Comparison of ENCODE assay signal across 8 cellular contexts in the genomic region with DNA sequence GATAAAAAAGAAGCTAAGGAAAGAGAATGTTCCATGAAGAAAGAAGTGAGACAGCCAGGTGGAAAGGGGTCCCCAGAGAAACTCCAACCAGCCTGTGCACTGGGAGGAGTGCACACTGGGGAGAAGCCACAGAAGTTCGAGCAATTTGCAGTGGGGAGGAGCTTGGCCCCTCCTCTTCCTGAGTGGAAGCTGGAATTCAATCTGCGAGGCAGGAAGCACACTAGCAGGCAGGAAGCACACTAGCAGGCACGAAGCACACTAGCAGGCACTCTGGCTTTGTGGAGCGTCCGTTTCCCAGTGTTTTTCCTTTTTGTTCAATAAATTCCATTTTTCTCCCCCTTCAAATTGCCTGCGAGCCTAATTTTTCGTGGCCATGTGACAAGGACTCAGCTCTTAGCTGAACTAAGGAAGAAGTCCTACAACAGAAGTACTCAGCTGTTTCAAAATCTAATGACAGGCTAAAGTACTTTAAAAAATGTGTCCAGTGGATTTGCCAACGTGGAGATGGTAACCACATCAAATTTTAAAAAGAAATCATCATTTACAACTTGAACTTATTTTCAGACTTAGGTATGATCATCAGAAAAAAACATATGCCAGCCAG. TPM values are rescaled to one million over a fixed set of nuclear protein-coding genes. Genes with fewer than 3 reads are reported as not detected.
DNase-seq lines count a peak whose midpoint lies in the region; ATAC-seq and TF ChIP-seq lines count a peak whose summit lies in the region.

No MANE protein-coding gene starts in this region.

- H3K27ac ChIP-seq in right atrium auricular region (peak overlapping the region; percentile 52 to 75), spleen (peak overlapping the region; percentile 65 to 87 (median 82))

- H3K4me3 ChIP-seq in right atrium auricular region: peak overlapping the region in 1 of 2 donors; percentile 31
- H3K4me3 ChIP-seq in spleen: peak overlapping the region in 1 of 8 donors; percentile 39
- H3K4me3 ChIP-seq in Caco-2 (ENCODE audit: low read depth, low read length): no peak overlapping the region

- H3K9me3 ChIP-seq in right atrium auricular region (no peaks in the 10 kb centered on the region), spleen (no peaks in the 10 kb centered on the region), Caco-2 (no peaks in the 10 kb centered on the region)

- H3K27ac Mint-ChIP-seq in activated T-helper 2 cell treated with anti-CD3 and anti-CD28 coated beads, Interferon-gamma antibody, Interleukin-2, Interleukin-4, amounts not matched to agents 10 μg/mL and 5 μg/mL and 100 μg/mL, durations not matched to agents 14 hours and 24 hours and 36 hours: peak overlapping the region; percentile 74
- no peak overlapping the region for H3K27ac Mint-ChIP-seq in Caco-2 (ENCODE audit: unreplicated experiment)

- CTCF ChIA-PET in Caco-2 (lab: Charles Lee): no interaction called here

- H3K4me3 Mint-ChIP-seq in activated T-helper 2 cell treated with anti-CD3 and anti-CD28 coated beads, Interferon-gamma antibody, Interleukin-2, Interleukin-4, amounts not matched to agents 10 μg/mL and 5 μg/mL and 100 μg/mL, durations not matched to agents 14 hours and 24 hours and 36 hours (ENCODE audit: low read depth): no peak overlapping the region
- no peak overlapping the region for H3K4me3 Mint-ChIP-seq in Caco-2 (ENCODE audit: unreplicated experiment)

- no TSS peak for BruUV-seq in Caco-2 (replicated peaks; lab: Mats Ljungman, UMichigan)

- H3K9me3 Mint-ChIP-seq in activated T-helper 2 cell treated with anti-CD3 and anti-CD28 coated beads, Interferon-gamma antibody, Interleukin-2, Interleukin-4, amounts not matched to agents 10 μg/mL and 5 μg/mL and 100 μg/mL, durations not matched to agents 14 hours and 24 hours and 36 hours: no peaks in the 10 kb centered on the region
- no peaks in the 10 kb centered on the region for H3K9me3 Mint-ChIP-seq in Caco-2 (ENCODE audit: unreplicated experiment)

- ATAC-seq in HG02885 (IDR thresholded peaks at IDR 0.05; ENCODE audit: poor library complexity, unreplicated experiment): no peak

- H3K4me1 Mint-ChIP-seq in activated T-helper 2 cell treated with anti-CD3 and anti-CD28 coated beads, Interferon-gamma antibody, Interleukin-2, Interleukin-4, amounts not matched to agents 10 μg/mL and 5 μg/mL and 100 μg/mL, durations not matched to agents 14 hours and 24 hours and 36 hours (ENCODE audit: low read depth): peaks cover 4% of the 10 kb centered on the region
- no peaks in the 10 kb centered on the region for H3K4me1 Mint-ChIP-seq in Caco-2 (ENCODE audit: low read depth, unreplicated experiment)

- DNase-seq in HT1080 (ENCODE audit: low read depth): peak; percentile 40
- DNase-seq in activated T-helper 2 cell treated with anti-CD3 and anti-CD28 coated beads, Interferon-gamma antibody, Interleukin-2, Interleukin-4, amounts not matched to agents 10 μg/mL and 5 μg/mL and 100 μg/mL, durations not matched to agents 14 hours and 24 hours and 36 hours (ENCODE audit: low spot score): no peak
- peak; percentile 68 for DNase-seq in right atrium auricular region (ENCODE audit: low spot score)
- DNase-seq in spleen: peak; percentile 79
- no peak for DNase-seq in NCI-H82 treated with DMSO at 0.1 percent for 48 hours (lab: John Stamatoyannopoulos, UW; ENCODE audit: unreplicated experiment)
- DNase-seq in stimulated activated CD4-positive, alpha-beta T cell treated with anti-CD3 and anti-CD28 coated beads, Interleukin-2, amount 100 ng/mL, for 48 hours: no peak
- DNase-seq in Caco-2: no peak

- peak in 1 of 3 donors; percentile 48 for TF ChIP-seq POLR2A in spleen (IDR thresholded peaks at IDR 0.05)

- H3K27me3 ChIP-seq in right atrium auricular region: no peaks in the 10 kb centered on the region
- no peaks in the 10 kb centered on the region for H3K27me3 ChIP-seq in spleen (replicated peaks in 1 of 7)
- no peaks in the 10 kb centered on the region for H3K27me3 ChIP-seq in Caco-2 (replicated peaks; ENCODE audit: control insufficient read depth, insufficient read depth, low read length)

- intact Hi-C loops in activated T-helper 2 cell treated with anti-CD3 and anti-CD28 coated beads, Interferon-gamma antibody, Interleukin-2, Interleukin-4, amounts not matched to agents 10 μg/mL and 5 μg/mL and 100 μg/mL, durations not matched to agents 14 hours and 24 hours and 36 hours (cut with micrococcal nuclease): no loop called here
- intact Hi-C loops in spleen (cut with DNase I; ENCODE audit: low total_unique reads): no loop called here
- intact Hi-C loops in Caco-2 (cut with micrococcal nuclease; ENCODE audit: unreplicated experiment): no loop called here

- POLR2A ChIA-PET in Caco-2 (lab: Charles Lee): no interaction called here

- H3K4me1 ChIP-seq in right atrium auricular region (peaks cover 0 to 6% of the 10 kb centered on the region in 2 donors), spleen (peaks cover 4 to 14% (median 11%) of the 10 kb centered on the region in 6 donors), Caco-2 (no peaks in the 10 kb centered on the region)

- TF ChIP-seq CTCF in right atrium auricular region (IDR thresholded peaks at IDR 0.05): no peak
- no peak for TF ChIP-seq CTCF in spleen (IDR thresholded peaks at IDR 0.05 in 8 of 11, conservative IDR thresholded peaks at IDR 0.05 in 3 of 11)
- TF ChIP-seq CTCF in Caco-2 (IDR thresholded peaks at IDR 0.05; ENCODE audit: insufficient read depth in 1 of 2, low read depth in 1 of 2, low read length in 1 of 2, severe bottlenecking in 1 of 2, unreplicated experiment in 1 of 2): no peak

- H3K36me3 ChIP-seq in right atrium auricular region (peaks cover 8% of the 10 kb centered on the region), spleen (peaks cover 0 to 95% (median 5%) of the 10 kb centered on the region in 6 donors), Caco-2 (ENCODE audit: control insufficient read depth, insufficient read depth, low read length) (peaks cover 2% of the 10 kb centered on the region)

- 5 to 16% (median 12%) methylated on average over 8 of the region's 8 CpGs for WGBS in spleen, 5 donors

- peaks cover 29% of the 10 kb centered on the region for H3K36me3 Mint-ChIP-seq in activated T-helper 2 cell treated with anti-CD3 and anti-CD28 coated beads, Interferon-gamma antibody, Interleukin-2, Interleukin-4, amounts not matched to agents 10 μg/mL and 5 μg/mL and 100 μg/mL, durations not matched to agents 14 hours and 24 hours and 36 hours (ENCODE audit: low read depth)
- peaks cover 59% of the 10 kb centered on the region for H3K36me3 Mint-ChIP-seq in Caco-2 (ENCODE audit: insufficient read depth, unreplicated experiment)

- no peaks in the 10 kb centered on the region for H3K27me3 Mint-ChIP-seq in activated T-helper 2 cell treated with anti-CD3 and anti-CD28 coated beads, Interferon-gamma antibody, Interleukin-2, Interleukin-4, amounts not matched to agents 10 μg/mL and 5 μg/mL and 100 μg/mL, durations not matched to agents 14 hours and 24 hours and 36 hours (ENCODE audit: low read depth)
- no peaks in the 10 kb centered on the region for H3K27me3 Mint-ChIP-seq in Caco-2 (ENCODE audit: insufficient read depth, unreplicated experiment)

RNA-seq across cellular contexts. Expression of a gene that starts 21.4 kb away (rescaled TPM):
- 13.6 and 14.8 TPM in 2 replicates for total RNA-seq in HT1080 (2014; rRNA removed; shearing (Covaris generic))
- polyA plus RNA-seq in HT1080 (2015; cell fraction: cytosol; rRNA removed): 13.6 and 17.2 TPM in 2 replicates
- polyA plus RNA-seq in HT1080 (2015; cell fraction: nucleus; rRNA removed): 13.9 and 15.4 TPM in 2 replicates
- 16.5 and 19.0 TPM in 2 replicates for total RNA-seq in activated T-helper 2 cell treated with anti-CD3 and anti-CD28 coated beads, Interferon-gamma antibody, Interleukin-2, Interleukin-4, amounts not matched to agents 10 μg/mL and 5 μg/mL and 100 μg/mL, durations not matched to agents 14 hours and 24 hours and 36 hours
- total RNA-seq in right atrium auricular region: 10 to 100 TPM; 34.7 to 42.9 TPM
- 10 to 100 TPM in 6 of 7 donors, 1 to 10 TPM in 1; 9.2 to 19.4 (median 13.7) TPM for total RNA-seq in spleen
- 1 to 10 TPM; 1.4 to 2.9 (median 1.6) TPM for polyA plus RNA-seq in spleen
- 9.2 and 9.5 TPM in 2 replicates for total RNA-seq in Caco-2 (2022)

RNA-seq across cellular contexts. Expression of a gene that starts 23.2 kb away (rescaled TPM):
- total RNA-seq in HT1080 (2014; rRNA removed; shearing (Covaris generic)): 11.8 and 19.2 TPM in 2 replicates
- 8.0 and 11.1 TPM in 2 replicates for polyA plus RNA-seq in HT1080 (2015; cell fraction: cytosol; rRNA removed)
- 12.3 and 16.4 TPM in 2 replicates for polyA plus RNA-seq in HT1080 (2015; cell fraction: nucleus; rRNA removed)
- total RNA-seq in activated T-helper 2 cell treated with anti-CD3 and anti-CD28 coated beads, Interferon-gamma antibody, Interleukin-2, Interleukin-4, amounts not matched to agents 10 μg/mL and 5 μg/mL and 100 μg/mL, durations not matched to agents 14 hours and 24 hours and 36 hours: 14.5 and 17.6 TPM in 2 replicates
- 1 to 10 TPM; 3.1 to 4.4 TPM for total RNA-seq in right atrium auricular region
- 10 to 100 TPM in 2 of 7 donors, 1 to 10 TPM in 5; 5.1 to 21.2 (median 7.2) TPM for total RNA-seq in spleen
- polyA plus RNA-seq in spleen: 1 to 10 TPM; 1.5 to 3.1 (median 2.3) TPM
- total RNA-seq in Caco-2 (2022): 26.4 and 29.7 TPM in 2 replicates

RNA-seq across cellular contexts. Expression of a gene that starts 23.6 kb away (rescaled TPM):
- total RNA-seq in HT1080 (2014; rRNA removed; shearing (Covaris generic)): 87.7 and 103 TPM in 2 replicates
- polyA plus RNA-seq in HT1080 (2015; cell fraction: cytosol; rRNA removed): 98.8 and 103 TPM in 2 replicates
- polyA plus RNA-seq in HT1080 (2015; cell fraction: nucleus; rRNA removed): 58.3 and 59.2 TPM in 2 replicates
- 105 and 107 TPM in 2 replicates for total RNA-seq in activated T-helper 2 cell treated with anti-CD3 and anti-CD28 coated beads, Interferon-gamma antibody, Interleukin-2, Interleukin-4, amounts not matched to agents 10 μg/mL and 5 μg/mL and 100 μg/mL, durations not matched to agents 14 hours and 24 hours and 36 hours
- total RNA-seq in right atrium auricular region (10 to 100 TPM; 37.7 to 46.0 TPM), spleen (10 to 100 TPM; 50.0 to 89.1 (median 66.0) TPM), Caco-2 (2022) (106 and 108 TPM in 2 replicates)
- 10 to 100 TPM; 75.6 to 98.6 (median 86.5) TPM for polyA plus RNA-seq in spleen

Comparison
In these comparisons a context has a peak if more than half of its experiments do, and no peak if none do; other contexts are left out.
1. DNase-seq: peak in HT1080 (single experiment), right atrium auricular region (single experiment) and spleen (single experiment); none in activated T-helper 2 cell treated with anti-CD3 and anti-CD28 coated beads, Interferon-gamma antibody, Interleukin-2, Interleukin-4, amounts not matched to agents 10 μg/mL and 5 μg/mL and 100 μg/mL, durations not matched to agents 14 hours and 24 hours and 36 hours (single experiment), NCI-H82 treated with DMSO at 0.1 percent for 48 hours (single experiment), stimulated activated CD4-positive, alpha-beta T cell treated with anti-CD3 and anti-CD28 coated beads, Interleukin-2, amount 100 ng/mL, for 48 hours (0 of 2) and Caco-2 (0 of 2).